In genomic region chr19:3556978-3557460, GRCh38 we compare ENCODE assay signal across 8 cellular contexts. TPM values are rescaled to one million over a fixed set of nuclear protein-coding genes. Genes with fewer than 3 reads are reported as not detected.
DNase-seq lines count a peak whose midpoint lies in the region; TF ChIP-seq lines count a peak whose summit lies in the region.

No MANE protein-coding gene starts in this region.

- H3K9ac ChIP-seq in mucosa of rectum (ENCODE audit: low read depth in 1 of 2, low read length in 2 of 2): peak overlapping the region; percentile 55 to 83

- no peaks in the 10 kb centered on the region for H3K9me3 Mint-ChIP-seq in dendritic cell treated with granulocyte-macrophage colony-stimulating factor and Interleukin-4, amounts not matched to agents 40 ng/mL and 50 ng/mL, for 4 days

- no peaks in the 10 kb centered on the region for H3K27me3 ChIP-seq in mucosa of rectum (ENCODE audit: control insufficient read depth in 2 of 2, insufficient read depth in 2 of 2, low read length in 2 of 2)

- CTCF ChIA-PET in AG04449 (lab: Yijun Ruan, JAX): interaction anchor here (0.8 to 6.4 kb wide), 6 partner anchors 9 to 108 kb away, joined by 3 to 66 read pairs (median 4); no protein-coding TSS in a partner anchor

- POLR2A ChIA-PET in AG04449 (lab: Yijun Ruan, JAX): interaction anchor here (0.7 to 1.4 kb wide), 4 partner anchors 12 to 37 kb away, joined by 3 read pairs; no protein-coding TSS in a partner anchor

- H3K4me3 Mint-ChIP-seq in dendritic cell treated with granulocyte-macrophage colony-stimulating factor and Interleukin-4, amounts not matched to agents 40 ng/mL and 50 ng/mL, for 4 days: peak overlapping the region; percentile 95

- H3K4me1 Mint-ChIP-seq in dendritic cell treated with granulocyte-macrophage colony-stimulating factor and Interleukin-4, amounts not matched to agents 40 ng/mL and 50 ng/mL, for 4 days (ENCODE audit: low read depth): peaks cover 59% of the 10 kb centered on the region

- H3K27ac Mint-ChIP-seq in dendritic cell treated with granulocyte-macrophage colony-stimulating factor and Interleukin-4, amounts not matched to agents 40 ng/mL and 50 ng/mL, for 4 days: peak overlapping the region; percentile 89

- DNase-seq in AG04449 (ENCODE audit: low read depth, low spot score): no peak
- DNase-seq in GM19238 (ENCODE audit: insufficient read length, low spot score): peak; percentile 66
- peak; percentile 39 for DNase-seq in HT-29 (ENCODE audit: low spot score)
- DNase-seq in activated CD4-positive, alpha-beta T cell treated with anti-CD3 and anti-CD28 coated beads for 24 hours (ENCODE audit: low read depth in 2 of 2): peak; percentile 46 to 50
- DNase-seq in stimulated activated naive CD4-positive, alpha-beta T cell (lab: John Stamatoyannopoulos, UW): peak in 5 of 6 experiments; percentile 51 to 72 (median 58)
- no peak for DNase-seq in NCI-H1694 treated with DMSO at 0.1 percent for 48 hours (lab: John Stamatoyannopoulos, UW)

- TF ChIP-seq CTCF in AG04449 (IDR thresholded peaks at IDR 0.05; ENCODE audit: insufficient read depth, low read length, missing control alignments): no peak

- H3K27ac ChIP-seq in mucosa of rectum (ENCODE audit: low read depth in 2 of 2, low read length in 2 of 2): peak overlapping the region; percentile 29 to 39

- no peaks in the 10 kb centered on the region for H3K27me3 Mint-ChIP-seq in dendritic cell treated with granulocyte-macrophage colony-stimulating factor and Interleukin-4, amounts not matched to agents 40 ng/mL and 50 ng/mL, for 4 days

- H3K9me3 ChIP-seq in mucosa of rectum (ENCODE audit: control insufficient read depth in 2 of 2, low read length in 2 of 2): no peaks in the 10 kb centered on the region

- peaks cover 47% of the 10 kb centered on the region for H3K36me3 Mint-ChIP-seq in dendritic cell treated with granulocyte-macrophage colony-stimulating factor and Interleukin-4, amounts not matched to agents 40 ng/mL and 50 ng/mL, for 4 days (ENCODE audit: low read depth)

- H3K4me3 ChIP-seq in AG04449 (ENCODE audit: low read depth, low read length): peak overlapping the region; percentile 86
- peak overlapping the region; percentile 81 to 82 for H3K4me3 ChIP-seq in mucosa of rectum (ENCODE audit: low read length in 2 of 2)

- intact Hi-C loops in dendritic cell treated with granulocyte-macrophage colony-stimulating factor and Interleukin-4, amounts not matched to agents 40 ng/mL and 50 ng/mL, for 4 days (cut with micrococcal nuclease): no loop called here

- no peaks in the 10 kb centered on the region for H3K36me3 ChIP-seq in mucosa of rectum (ENCODE audit: control insufficient read depth in 2 of 2, insufficient read depth in 2 of 2, low read length in 2 of 2)

- peaks cover 12 to 13% of the 10 kb centered on the region in 2 donors for H3K4me1 ChIP-seq in mucosa of rectum (ENCODE audit: control insufficient read depth in 2 of 2, insufficient read depth in 2 of 2, low read length in 2 of 2)

RNA-seq across cellular contexts. Expression of gene MFSD12, which starts 0.4 kb away (rescaled TPM):
- 177 and 185 TPM in 2 replicates for total RNA-seq in HT-29 (2014; rRNA removed; shearing (Covaris generic))

RNA-seq across cellular contexts. Expression of gene HMG20B, which starts 15.7 kb away (rescaled TPM):
- total RNA-seq in HT-29 (2014; rRNA removed; shearing (Covaris generic)): 120 and 152 TPM in 2 replicates

RNA-seq across cellular contexts. Expression of gene TEKTIP1, which starts 18.0 kb away (rescaled TPM):
- total RNA-seq in HT-29 (2014; rRNA removed; shearing (Covaris generic)): not detected in 2 replicates

RNA-seq across cellular contexts. Expression of gene GIPC3, which starts 28.3 kb away (rescaled TPM):
- not detected in 2 replicates for total RNA-seq in HT-29 (2014; rRNA removed; shearing (Covaris generic))

RNA-seq across cellular contexts. Expression of gene TBXA2R, which starts 49.7 kb away (rescaled TPM):
- total RNA-seq in HT-29 (2014; rRNA removed; shearing (Covaris generic)): not detected in 2 replicates

Comparison
In these comparisons a context has a peak if more than half of its experiments do, and no peak if none do; other contexts are left out.
1. DNase-seq: peak in GM19238 (single experiment), HT-29 (single experiment), activated CD4-positive, alpha-beta T cell treated with anti-CD3 and anti-CD28 coated beads for 24 hours (2 of 2) and stimulated activated naive CD4-positive, alpha-beta T cell (5 of 6); none in AG04449 (single experiment) and NCI-H1694 treated with DMSO at 0.1 percent for 48 hours (single experiment).